Comparison of ENCODE assay signal across 13 cellular contexts in genomic region chr15:48472756-48473155, GRCh38.
DNase-seq lines count a peak whose midpoint lies in the region; ATAC-seq and TF ChIP-seq lines count a peak whose summit lies in the region.
"Had no signal": no experiment of that assay in that cellular context is flagged by ENCODE, and none has a peak within 500 bp of the region (broad histone marks: within the 10 kb centered on the region; RNA-seq: fewer than 3 reads in every experiment).

No MANE protein-coding gene starts in this region.

- POLR2A ChIA-PET in activated CD4-positive, alpha-beta memory T cell treated with anti-CD3 and anti-CD28 coated beads for 36 hours (lab: Charles Lee) = no interaction called here

- H3K9me3 Mint-ChIP-seq in activated CD4-positive, alpha-beta memory T cell treated with anti-CD3 and anti-CD28 coated beads for 36 hours = no peaks in the 10 kb centered on the region
- H3K9me3 Mint-ChIP-seq: IgD-negative memory B cell; naive thymus-derived CD8-positive, alpha-beta T cell had no signal

- DNase-seq in HCEC 1CT (peak; percentile 81), RWPE2 (ENCODE audit: low spot score) (no peak), epithelial cell of esophagus (ENCODE audit: low read depth) (peak; percentile 80), skeletal muscle cell (ENCODE audit: low read depth) (peak; percentile 31), islet precursor cell (no peak)
- no peak for DNase-seq in activated CD4-positive, alpha-beta memory T cell treated with anti-CD3 and anti-CD28 coated beads for 36 hours
- DNase-seq: activated gamma-delta T cell; Caco-2; caudate nucleus; naive thymus-derived CD8-positive, alpha-beta T cell; NCI-H2081 had no signal

- peak; percentile 95 for ATAC-seq in RWPE2 (ENCODE audit: low read depth)
- no peak for ATAC-seq in HG02870 (IDR thresholded peaks at IDR 0.05; ENCODE audit: unreplicated experiment)
- ATAC-seq: naive thymus-derived CD8-positive, alpha-beta T cell had no signal

- no peaks in the 10 kb centered on the region for H3K4me1 Mint-ChIP-seq in activated CD4-positive, alpha-beta memory T cell treated with anti-CD3 and anti-CD28 coated beads for 36 hours (ENCODE audit: low read depth)
- H3K4me1 Mint-ChIP-seq: IgD-negative memory B cell; naive thymus-derived CD8-positive, alpha-beta T cell had no signal

- no peak overlapping the region for H3K4me3 ChIP-seq in RWPE2 (ENCODE audit: severe bottlenecking)
- no peak overlapping the region for H3K4me3 ChIP-seq in epithelial cell of esophagus (ENCODE audit: low read length)
- no peak overlapping the region for H3K4me3 ChIP-seq in skeletal muscle cell (ENCODE audit: low read depth, low read length)

- H3K36me3 ChIP-seq in RWPE2 (ENCODE audit: low read depth) = peaks cover 14% of the 10 kb centered on the region; the same call in 1 of the 2 replicates

- no peak for TF ChIP-seq CTCF in RWPE2 (IDR thresholded peaks at IDR 0.05; ENCODE audit: poor library complexity, severe bottlenecking)
- no peak for TF ChIP-seq CTCF in epithelial cell of esophagus (IDR thresholded peaks at IDR 0.05; ENCODE audit: insufficient read depth, low read depth, low read length, missing control alignments)

- no peaks in the 10 kb centered on the region for H3K27me3 ChIP-seq in RWPE2 (ENCODE audit: insufficient read depth, poor library complexity, severe bottlenecking)

- H3K27me3 Mint-ChIP-seq in activated CD4-positive, alpha-beta memory T cell treated with anti-CD3 and anti-CD28 coated beads for 36 hours = no peaks in the 10 kb centered on the region
- H3K27me3 Mint-ChIP-seq: IgD-negative memory B cell; naive thymus-derived CD8-positive, alpha-beta T cell had no signal

- H3K4me1 ChIP-seq in RWPE2 (ENCODE audit: insufficient read depth, poor library complexity, severe bottlenecking) = peaks cover 11% of the 10 kb centered on the region
- H3K4me1 ChIP-seq: Caco-2 had no signal

- intact Hi-C loops in activated CD4-positive, alpha-beta memory T cell treated with anti-CD3 and anti-CD28 coated beads for 36 hours (cut with micrococcal nuclease) = no loop called here

- H3K27ac Mint-ChIP-seq in activated CD4-positive, alpha-beta memory T cell treated with anti-CD3 and anti-CD28 coated beads for 36 hours = no peak overlapping the region
- H3K27ac Mint-ChIP-seq: IgD-negative memory B cell; naive thymus-derived CD8-positive, alpha-beta T cell had no signal

- H3K4me3 Mint-ChIP-seq in activated CD4-positive, alpha-beta memory T cell treated with anti-CD3 and anti-CD28 coated beads for 36 hours = no peak overlapping the region
- H3K4me3 Mint-ChIP-seq: IgD-negative memory B cell; naive thymus-derived CD8-positive, alpha-beta T cell had no signal

- no peaks in the 10 kb centered on the region for H3K36me3 Mint-ChIP-seq in activated CD4-positive, alpha-beta memory T cell treated with anti-CD3 and anti-CD28 coated beads for 36 hours
- H3K36me3 Mint-ChIP-seq: IgD-negative memory B cell; naive thymus-derived CD8-positive, alpha-beta T cell had no signal

- H3K9me3 ChIP-seq in RWPE2 (ENCODE audit: severe bottlenecking) = no peaks in the 10 kb centered on the region
- H3K9me3 ChIP-seq: Caco-2 had no signal

- CTCF ChIA-PET in activated CD4-positive, alpha-beta memory T cell treated with anti-CD3 and anti-CD28 coated beads for 36 hours (lab: Charles Lee) = interaction anchor here (0.9 kb wide), 1 partner anchor 34 kb away, joined by 3 read pairs; no protein-coding TSS in a partner anchor

- H3K27ac ChIP-seq in RWPE2 (ENCODE audit: poor library complexity, severe bottlenecking) = peak overlapping the region; percentile 30

Comparison
In these comparisons a context has a peak if more than half of its experiments do, and no peak if none do; other contexts are left out.
1. DNase-seq: peak in HCEC 1CT (single experiment), epithelial cell of esophagus (single experiment) and skeletal muscle cell (single experiment); none in RWPE2 (single experiment), activated CD4-positive, alpha-beta memory T cell treated with anti-CD3 and anti-CD28 coated beads for 36 hours (single experiment) and islet precursor cell (single experiment).